21 cellular contexts compared by ENCODE assay signal in the genomic region with DNA sequence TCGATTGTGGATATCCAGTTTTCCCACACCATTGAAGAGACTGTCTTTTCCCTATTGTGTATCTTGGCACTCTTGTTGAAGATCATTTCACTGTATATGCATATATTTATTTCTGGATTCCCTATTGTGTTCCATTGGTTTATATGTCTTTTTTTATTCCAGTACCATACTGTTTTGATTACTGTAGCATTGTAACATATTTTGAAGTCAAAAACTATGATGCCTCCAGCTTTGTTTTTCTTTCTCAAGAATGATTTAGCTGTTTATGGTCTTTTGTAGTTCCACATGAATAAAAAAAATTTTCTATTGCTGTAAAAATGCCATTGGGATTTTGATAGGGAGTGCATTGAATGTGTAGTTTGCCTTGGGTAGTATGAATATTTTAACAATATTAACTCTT.
"Had no signal": no experiment of that assay in that cellular context is flagged by ENCODE, and none has a peak within 500 bp of the region (broad histone marks: within the 10 kb centered on the region; RNA-seq: fewer than 3 reads in every experiment).

No MANE protein-coding gene starts in this region.

- H3K27ac ChIP-seq: RWPE1 had no signal

- H3K9ac ChIP-seq: SK-N-SH had no signal

- DNase-seq: IMR-90; NCI-H1092; NCI-H1105 treated with DMSO at 0.1 percent for 48 hours; NCI-H1417 treated with DMSO at 0.1 percent for 48 hours; NCI-H146; NCI-H1694 treated with DMSO at 0.1 percent for 48 hours; NCI-H1930; NCI-H2081; NCI-H2107; NCI-H2227 treated with DMSO at 0.1 percent for 48 hours; NCI-H524; NCI-H526 treated with DMSO at 0.1 percent for 48 hours; NCI-H748 treated with DMSO at 0.1 percent for 48 hours; NK-92 treated with Interleukin-12 subunit alpha and Interleukin-12 subunit beta, amount 100 ng/mL, for 24 hours; PC-3; SHP77; SK-N-SH; T-helper 1 cell had no signal

- ATAC-seq: HepG2, Panc1, PC-3 had no signal

- H3K4me2 ChIP-seq: SK-N-SH had no signal
